ENCODE assay signal across 14 cellular contexts in the genomic region with DNA sequence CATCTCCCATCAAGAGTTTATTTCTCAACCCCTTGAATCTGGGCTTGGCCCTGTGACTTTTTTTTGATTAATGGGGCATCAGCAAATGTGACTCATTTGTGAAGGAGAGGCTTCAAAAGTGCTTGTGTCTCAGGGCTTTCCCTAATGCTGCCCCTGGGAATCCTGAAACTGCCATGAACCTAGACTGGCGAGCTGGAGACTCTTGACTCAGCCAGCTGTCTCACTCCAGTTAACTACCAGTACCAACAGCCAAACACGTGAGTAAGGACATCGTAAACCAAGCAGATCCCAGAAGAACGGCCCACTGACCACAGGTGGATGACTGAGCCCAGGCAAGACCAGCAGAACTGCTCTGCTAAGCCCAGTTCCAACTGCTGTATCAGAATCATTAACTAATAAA.
A peak's percentile ranks its signal among the peaks of the same experiment; 100 is the strongest.
DNase-seq lines count a peak whose midpoint lies in the region; ATAC-seq, FAIRE-seq and TF ChIP-seq lines count a peak whose summit lies in the region.
"Had no signal": no experiment of that assay in that cellular context is flagged by ENCODE, and none has a peak within 500 bp of the region (broad histone marks: within the 10 kb centered on the region; RNA-seq: fewer than 3 reads in every experiment).

No MANE protein-coding gene starts in this region.

- no peaks in the 10 kb centered on the region for H3K36me3 Mint-ChIP-seq in astrocyte (ENCODE audit: low read depth, unreplicated experiment)
- peaks cover 2% of the 10 kb centered on the region for H3K36me3 Mint-ChIP-seq in memory B cell
- no peaks in the 10 kb centered on the region for H3K36me3 Mint-ChIP-seq in activated CD4-positive, alpha-beta T cell treated with anti-CD3 and anti-CD28 coated beads for 36 hours (ENCODE audit: low read depth)
- no peaks in the 10 kb centered on the region for H3K36me3 Mint-ChIP-seq in activated CD4-positive, alpha-beta memory T cell treated with anti-CD3 and anti-CD28 coated beads, Interleukin-2, amount 10 ng/mL, durations not matched to agents 7 days and 5 days (ENCODE audit: low read depth)
- H3K36me3 Mint-ChIP-seq: CD8-positive, alpha-beta T cell had no signal

- no peak for TF ChIP-seq CTCF in astrocyte (IDR thresholded peaks at IDR 0.05; ENCODE audit: insufficient read depth, low read depth, low read length)

- intact Hi-C loops in activated CD4-positive, alpha-beta T cell treated with anti-CD3 and anti-CD28 coated beads for 36 hours (cut with DNase I, micrococcal nuclease) = no loop called here

- H3K4me1 ChIP-seq in astrocyte (ENCODE audit: insufficient read depth, low read length) (peaks cover 23% of the 10 kb centered on the region), small intestine (ENCODE audit: control insufficient read depth in 2 of 2, insufficient read depth in 1 of 2, low read depth in 1 of 2, low read length in 1 of 2) (no peaks in the 10 kb centered on the region)
- H3K4me1 ChIP-seq: prostate gland, uterus had no signal

- H3K9me3 ChIP-seq in astrocyte (ENCODE audit: insufficient read depth, low read depth, low read length) = peaks cover 2% of the 10 kb centered on the region
- no peaks in the 10 kb centered on the region for H3K9me3 ChIP-seq in small intestine (ENCODE audit: control insufficient read depth, low read depth)
- H3K9me3 ChIP-seq: prostate gland, uterus had no signal

- FAIRE-seq in astrocyte (lab: Jason Lieb, UNC) (peak; percentile 64), small intestine (lab: Jason Lieb, UNC) (no peak)

- ATAC-seq in HG02798 (IDR thresholded peaks at IDR 0.05; ENCODE audit: poor library complexity, unreplicated experiment) (peak; percentile 32), memory B cell (ENCODE audit: low read depth) (no peak), HG03565 (IDR thresholded peaks at IDR 0.05; ENCODE audit: unreplicated experiment) (no peak)
- no peak for ATAC-seq in activated CD4-positive, alpha-beta T cell treated with anti-CD3 and anti-CD28 coated beads for 36 hours
- ATAC-seq: CD8-positive, alpha-beta T cell had no signal

- 81 to 83% (median 82%) methylated on average over 4 of the region's 4 CpGs for WGBS in small intestine, 3 donors

- H3K9me3 Mint-ChIP-seq in astrocyte (ENCODE audit: unreplicated experiment) (peaks cover 2% of the 10 kb centered on the region), memory B cell (peaks cover 1% of the 10 kb centered on the region)
- no peaks in the 10 kb centered on the region for H3K9me3 Mint-ChIP-seq in activated CD4-positive, alpha-beta T cell treated with anti-CD3 and anti-CD28 coated beads for 36 hours (ENCODE audit: low read depth)
- no peaks in the 10 kb centered on the region for H3K9me3 Mint-ChIP-seq in activated CD4-positive, alpha-beta memory T cell treated with anti-CD3 and anti-CD28 coated beads, Interleukin-2, amount 10 ng/mL, durations not matched to agents 7 days and 5 days
- H3K9me3 Mint-ChIP-seq: CD8-positive, alpha-beta T cell; T-helper 2 cell treated with Interferon-gamma antibody and Interleukin-4, amounts not matched to agents 5 μg/mL and 100 μg/mL, for 36 hours had no signal

- H3K27me3 Mint-ChIP-seq in astrocyte (ENCODE audit: low read depth, unreplicated experiment) (no peaks in the 10 kb centered on the region), memory B cell (no peaks in the 10 kb centered on the region)
- H3K27me3 Mint-ChIP-seq in activated CD4-positive, alpha-beta T cell treated with anti-CD3 and anti-CD28 coated beads for 36 hours = peaks cover 2% of the 10 kb centered on the region
- no peaks in the 10 kb centered on the region for H3K27me3 Mint-ChIP-seq in activated CD4-positive, alpha-beta memory T cell treated with anti-CD3 and anti-CD28 coated beads, Interleukin-2, amount 10 ng/mL, durations not matched to agents 7 days and 5 days

- no peak overlapping the region for H3K27ac ChIP-seq in astrocyte (ENCODE audit: low read depth, low read length)
- H3K27ac ChIP-seq in small intestine (ENCODE audit: low read depth in 1 of 2, low read length in 1 of 2) = no peak overlapping the region
- H3K27ac ChIP-seq: prostate gland, uterus had no signal

- H3K36me3 ChIP-seq in astrocyte (ENCODE audit: insufficient read depth, low read length) (no peaks in the 10 kb centered on the region), small intestine (ENCODE audit: control insufficient read depth in 2 of 2, insufficient read depth in 2 of 2, low read length in 2 of 2) (no peaks in the 10 kb centered on the region)
- H3K36me3 ChIP-seq: prostate gland, uterus had no signal

- no peak overlapping the region for H3K4me3 Mint-ChIP-seq in astrocyte (ENCODE audit: unreplicated experiment)
- H3K4me3 Mint-ChIP-seq in memory B cell = peak overlapping the region; percentile 79
- H3K4me3 Mint-ChIP-seq in activated CD4-positive, alpha-beta T cell treated with anti-CD3 and anti-CD28 coated beads for 36 hours = no peak overlapping the region
- no peak overlapping the region for H3K4me3 Mint-ChIP-seq in activated CD4-positive, alpha-beta memory T cell treated with anti-CD3 and anti-CD28 coated beads, Interleukin-2, amount 10 ng/mL, durations not matched to agents 7 days and 5 days
- H3K4me3 Mint-ChIP-seq: CD8-positive, alpha-beta T cell; T-helper 2 cell treated with Interferon-gamma antibody and Interleukin-4, amounts not matched to agents 5 μg/mL and 100 μg/mL, for 36 hours had no signal

- no peaks in the 10 kb centered on the region for H4K20me1 ChIP-seq in astrocyte (ENCODE audit: insufficient read depth, low read length)

- peak overlapping the region; percentile 36 for H3K4me3 ChIP-seq in astrocyte (ENCODE audit: insufficient read depth, low read depth, low read length)
- no peak overlapping the region for H3K4me3 ChIP-seq in small intestine (ENCODE audit: low read depth in 1 of 2, low read length in 2 of 2)
- H3K4me3 ChIP-seq: prostate gland, uterus had no signal

- POLR2A ChIA-PET in activated CD4-positive, alpha-beta T cell treated with anti-CD3 and anti-CD28 coated beads for 36 hours (lab: Charles Lee) = no interaction called here
- POLR2A ChIA-PET in activated CD4-positive, alpha-beta memory T cell treated with anti-CD3 and anti-CD28 coated beads, Interleukin-2, amount 10 ng/mL, durations not matched to agents 7 days and 5 days (lab: Charles Lee) = no interaction called here

- no peak overlapping the region for H3K9ac ChIP-seq in astrocyte (ENCODE audit: low read length)

- H3K27me3 ChIP-seq in astrocyte (ENCODE audit: insufficient read depth, low read length) = no peaks in the 10 kb centered on the region
- H3K27me3 ChIP-seq in small intestine (ENCODE audit: control insufficient read depth in 2 of 2, insufficient read depth in 2 of 2, low read length in 2 of 2) = no peaks in the 10 kb centered on the region
- H3K27me3 ChIP-seq: uterus had no signal

- peaks cover 15% of the 10 kb centered on the region for H3K4me1 Mint-ChIP-seq in astrocyte (ENCODE audit: low read depth, unreplicated experiment)
- H3K4me1 Mint-ChIP-seq in memory B cell = peaks cover 9% of the 10 kb centered on the region
- peaks cover 6% of the 10 kb centered on the region for H3K4me1 Mint-ChIP-seq in activated CD4-positive, alpha-beta T cell treated with anti-CD3 and anti-CD28 coated beads for 36 hours
- no peaks in the 10 kb centered on the region for H3K4me1 Mint-ChIP-seq in activated CD4-positive, alpha-beta memory T cell treated with anti-CD3 and anti-CD28 coated beads, Interleukin-2, amount 10 ng/mL, durations not matched to agents 7 days and 5 days

- peak overlapping the region; percentile 24 for H2AFZ ChIP-seq in astrocyte (ENCODE audit: low read depth, low read length)

- CTCF ChIA-PET in activated CD4-positive, alpha-beta T cell treated with anti-CD3 and anti-CD28 coated beads for 36 hours (lab: Charles Lee) = interaction anchor here (0.8 kb wide), 1 partner anchor 26 kb away, joined by 3 read pairs; no protein-coding TSS in a partner anchor
- CTCF ChIA-PET in activated CD4-positive, alpha-beta memory T cell treated with anti-CD3 and anti-CD28 coated beads, Interleukin-2, amount 10 ng/mL, durations not matched to agents 7 days and 5 days (lab: Charles Lee) = no interaction called here

- no peaks in the 10 kb centered on the region for H3K79me2 ChIP-seq in astrocyte (ENCODE audit: insufficient read depth, low read length)

- H3K4me2 ChIP-seq in astrocyte (ENCODE audit: low read length) = peak overlapping the region; percentile 74

- peak; percentile 85 for DNase-seq in AG20443 (ENCODE audit: low spot score)
- DNase-seq in astrocyte (ENCODE audit: low read depth) = peak; percentile 80
- no peak for DNase-seq in memory B cell (ENCODE audit: low spot score in 2 of 2)
- no peak for DNase-seq in small intestine
- DNase-seq in activated CD4-positive, alpha-beta T cell treated with anti-CD3 and anti-CD28 coated beads for 36 hours = no peak
- no peak for DNase-seq in activated CD4-positive, alpha-beta memory T cell treated with anti-CD3 and anti-CD28 coated beads, Interleukin-2, amount 10 ng/mL, durations not matched to agents 7 days and 5 days
- DNase-seq: activated CD8-positive, alpha-beta memory T cell treated with anti-CD3 and anti-CD28 coated beads, Interleukin-2, amount 50 U/mL, for 48 hours; CD8-positive, alpha-beta T cell; NCI-H1092; uterus had no signal

- H3K27ac Mint-ChIP-seq in astrocyte (ENCODE audit: unreplicated experiment) (peak overlapping the region; percentile 3), memory B cell (peak overlapping the region; percentile 41)
- no peak overlapping the region for H3K27ac Mint-ChIP-seq in activated CD4-positive, alpha-beta T cell treated with anti-CD3 and anti-CD28 coated beads for 36 hours
- no peak overlapping the region for H3K27ac Mint-ChIP-seq in activated CD4-positive, alpha-beta memory T cell treated with anti-CD3 and anti-CD28 coated beads, Interleukin-2, amount 10 ng/mL, durations not matched to agents 7 days and 5 days
- H3K27ac Mint-ChIP-seq: CD8-positive, alpha-beta T cell; T-helper 2 cell treated with Interferon-gamma antibody and Interleukin-4, amounts not matched to agents 5 μg/mL and 100 μg/mL, for 36 hours had no signal

Comparison
In these comparisons a context has a peak if more than half of its experiments do, and no peak if none do; other contexts are left out.
1. DNase-seq: peak in AG20443 (single experiment) and astrocyte (single experiment); none in memory B cell (0 of 2), small intestine (single experiment), activated CD4-positive, alpha-beta T cell treated with anti-CD3 and anti-CD28 coated beads for 36 hours (single experiment) and activated CD4-positive, alpha-beta memory T cell treated with anti-CD3 and anti-CD28 coated beads, Interleukin-2, amount 10 ng/mL, durations not matched to agents 7 days and 5 days (single experiment).
2. H3K27ac Mint-ChIP-seq: peak in astrocyte (single experiment) and memory B cell (single experiment); none in activated CD4-positive, alpha-beta T cell treated with anti-CD3 and anti-CD28 coated beads for 36 hours (single experiment) and activated CD4-positive, alpha-beta memory T cell treated with anti-CD3 and anti-CD28 coated beads, Interleukin-2, amount 10 ng/mL, durations not matched to agents 7 days and 5 days (single experiment).